11 cellular contexts compared by ENCODE assay signal in the genomic region with DNA sequence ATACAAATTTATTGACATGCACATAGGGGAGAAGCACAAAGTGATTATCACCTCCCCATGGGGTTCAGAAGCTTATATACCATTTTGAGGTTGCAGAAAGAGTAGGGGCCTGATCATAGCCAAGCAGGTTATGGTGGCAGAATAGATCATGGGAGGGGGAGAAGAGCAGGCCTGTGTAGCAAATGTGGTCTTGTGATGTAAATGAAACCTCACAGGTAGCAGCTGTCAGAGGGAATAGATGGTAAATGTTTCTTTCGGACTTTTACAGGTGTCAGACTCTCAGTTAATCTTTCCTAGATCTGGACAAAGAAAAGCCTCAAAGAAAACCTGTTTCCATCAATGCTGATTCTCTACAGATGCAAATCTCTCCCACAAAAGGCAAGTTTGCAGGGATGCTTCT.
"Had no signal": no experiment of that assay in that cellular context is flagged by ENCODE, and none has a peak within 500 bp of the region (broad histone marks: within the 10 kb centered on the region; RNA-seq: fewer than 3 reads in every experiment).

No MANE protein-coding gene starts in this region.

- H3K36me3 ChIP-seq: prostate gland had no signal

- DNase-seq: activated CD4-positive, alpha-beta T cell treated with anti-CD3 and anti-CD28 coated beads, Interleukin-2, amount 10 ng/mL, durations not matched to agents 7 days and 5 days; activated CD8-positive, alpha-beta memory T cell treated with anti-CD3 and anti-CD28 coated beads for 24 hours; activated gamma-delta T cell treated with Interleukin-2 at 50 U/mL for 16 hours; amniotic stem cell; caudate nucleus; left colon; mammary epithelial cell; right cardiac atrium had no signal

- H3K27ac ChIP-seq: prostate gland had no signal

- H3K4me3 ChIP-seq: prostate gland, smooth muscle cell had no signal

- ATAC-seq: esophagus mucosa, left colon, right cardiac atrium had no signal

- H3K9me3 ChIP-seq: prostate gland had no signal

- H3K4me1 ChIP-seq: prostate gland had no signal
